Comparison of ENCODE assay signal across 19 cellular contexts in the genomic region with DNA sequence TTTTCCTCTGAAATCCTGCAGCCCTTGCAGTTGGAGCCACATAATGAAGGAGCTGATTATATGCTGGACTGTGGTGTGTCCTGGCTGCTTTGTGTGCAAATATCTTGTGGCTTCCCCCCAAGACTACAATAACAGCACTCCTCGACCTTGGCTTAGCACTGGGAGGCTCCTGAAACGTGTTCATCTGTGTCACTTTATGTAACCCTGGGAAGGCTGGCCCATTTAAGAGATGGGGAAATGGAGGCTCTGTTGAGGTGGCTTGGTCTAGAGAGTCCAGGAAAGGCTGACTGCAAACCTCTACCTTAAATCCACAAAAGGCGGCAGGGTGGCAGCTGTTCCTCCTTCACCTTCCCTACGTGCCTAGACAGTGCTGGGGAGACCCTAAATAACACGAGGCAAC.
A peak's percentile ranks its signal among the peaks of the same experiment; 100 is the strongest.
DNase-seq lines count a peak whose midpoint lies in the region; ATAC-seq and TF ChIP-seq lines count a peak whose summit lies in the region.
"Had no signal": no experiment of that assay in that cellular context is flagged by ENCODE, and none has a peak within 500 bp of the region (broad histone marks: within the 10 kb centered on the region; RNA-seq: fewer than 3 reads in every experiment).

No MANE protein-coding gene starts in this region.

- intact Hi-C loops in prostate gland (cut with DNase I), result no loop called here

- peaks cover 20% of the 10 kb centered on the region for H3K4me1 ChIP-seq in prostate gland (replicated peaks)
- no peaks in the 10 kb centered on the region for H3K4me1 ChIP-seq in SJCRH30

- TF ChIP-seq CTCF in C4-2B (conservative IDR thresholded peaks at IDR 0.05) (no peak), VCaP (conservative IDR thresholded peaks at IDR 0.05) (no peak), prostate gland (IDR thresholded peaks at IDR 0.05) (no peak)

- DNase-seq in prostate gland (ENCODE audit: low spot score), result no peak
- no peak for DNase-seq in SJCRH30
- DNase-seq: ACHN; BE2C; C1 segment of cervical spinal cord; CD4-positive, alpha-beta T cell; DMS153; DMS79; GDM1; GOT3; H7; HFFc6; IMR-90 had no signal

- H3K36me3 ChIP-seq in prostate gland (no peaks in the 10 kb centered on the region), SJCRH30 (peaks cover 4% of the 10 kb centered on the region)
- H3K36me3 ChIP-seq: BE2C had no signal

- no peak for ATAC-seq in HG02970 (IDR thresholded peaks at IDR 0.05; ENCODE audit: low FRiP score, unreplicated experiment)
- no peak for ATAC-seq in HG02938 (IDR thresholded peaks at IDR 0.05; ENCODE audit: unreplicated experiment)
- ATAC-seq: HCT116, K562 had no signal

- H3K4me3 ChIP-seq in prostate gland (no peak overlapping the region), SJCRH30 (no peak overlapping the region)
- H3K4me3 ChIP-seq: K562 had no signal

- 61% methylated on average over 5 of the region's 5 CpGs for WGBS in prostate gland

- no peak for TF ChIP-seq POLR2A in prostate gland (IDR thresholded peaks at IDR 0.05)

- no peaks in the 10 kb centered on the region for H3K9me3 ChIP-seq in prostate gland
- no peaks in the 10 kb centered on the region for H3K9me3 ChIP-seq in SJCRH30 (replicated peaks)
- H3K9me3 ChIP-seq: BE2C had no signal

- H3K27me3 ChIP-seq in prostate gland (replicated peaks; ENCODE audit: insufficient read depth) (no peaks in the 10 kb centered on the region), SJCRH30 (no peaks in the 10 kb centered on the region)
- H3K27me3 ChIP-seq: BE2C had no signal

- H3K27ac ChIP-seq in C4-2B (peak overlapping the region; percentile 78), VCaP (peak overlapping the region; percentile 92; the same call in 1 of the 2 replicates), prostate gland (peak overlapping the region; percentile 45 to 56), SJCRH30 (no peak overlapping the region)
